9 cellular contexts compared by ENCODE assay signal in the genomic region with DNA sequence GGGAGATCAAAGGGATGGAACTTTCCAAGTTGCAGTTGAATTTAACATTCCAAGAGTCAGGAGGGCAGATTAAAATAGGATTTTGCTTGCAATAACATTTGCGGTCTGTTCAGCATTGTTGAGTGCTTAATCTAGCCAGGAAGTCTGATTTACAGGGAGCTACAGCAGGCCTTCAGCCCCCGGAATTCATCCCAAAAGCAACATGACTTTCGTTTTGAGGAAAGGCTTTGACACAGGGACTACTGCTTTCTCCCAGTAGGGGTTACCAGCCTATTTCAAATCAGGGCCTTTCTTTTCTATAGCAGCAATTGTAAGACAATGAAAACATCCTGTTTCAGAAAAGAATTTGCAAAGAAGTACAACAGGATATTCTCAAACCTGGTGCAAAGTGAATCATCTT.
A peak's percentile ranks its signal among the peaks of the same experiment; 100 is the strongest.
DNase-seq lines count a peak whose midpoint lies in the region; ATAC-seq and TF ChIP-seq lines count a peak whose summit lies in the region.
"Had no signal": no experiment of that assay in that cellular context is flagged by ENCODE, and none has a peak within 500 bp of the region (broad histone marks: within the 10 kb centered on the region; RNA-seq: fewer than 3 reads in every experiment).

No MANE protein-coding gene starts in this region.

- no peaks in the 10 kb centered on the region for H4K20me1 ChIP-seq in DND-41 (ENCODE audit: insufficient read depth, low read length)

- no peak overlapping the region for H3K27ac ChIP-seq in DND-41 (ENCODE audit: low read length)

- no peaks in the 10 kb centered on the region for H3K36me3 ChIP-seq in DND-41 (ENCODE audit: insufficient read depth, low read length)

- no peak overlapping the region for H3K4me3 ChIP-seq in DND-41 (ENCODE audit: low read depth in 1 of 2, low read length in 2 of 2)

- no peaks in the 10 kb centered on the region for H3K79me2 ChIP-seq in DND-41 (ENCODE audit: insufficient read depth, low read length)

- no peaks in the 10 kb centered on the region for H3K36me3 Mint-ChIP-seq in T-helper 17 cell (ENCODE audit: low read depth)

- peaks cover 23% of the 10 kb centered on the region for H3K27me3 Mint-ChIP-seq in T-helper 17 cell

- H3K4me1 ChIP-seq in DND-41 (ENCODE audit: insufficient read depth, low read length) = peaks cover 14% of the 10 kb centered on the region

- TF ChIP-seq CTCF in DND-41 (IDR thresholded peaks at IDR 0.05; ENCODE audit: borderline replicate concordance, extremely low read depth, low read length, poor library complexity, severe bottlenecking) = no peak

- peak overlapping the region; percentile 22; the same call in 1 of the 2 replicates for H2AFZ ChIP-seq in DND-41 (ENCODE audit: low read depth, low read length)

- no peak for ATAC-seq in DND-41 (ENCODE audit: insufficient read depth, low read depth)
- peak; percentile 48 for ATAC-seq in T-helper 17 cell
- ATAC-seq in HG03135 (IDR thresholded peaks at IDR 0.05; ENCODE audit: unreplicated experiment) = no peak

- H3K4me2 ChIP-seq in DND-41 (ENCODE audit: insufficient read depth, low read length) = no peak overlapping the region

- DNase-seq in DND-41 = no peak
- no peak for DNase-seq in T-helper 17 cell
- DNase-seq in glomerular visceral epithelial cell (ENCODE audit: extremely low spot score) = peak; percentile 89
- peak; percentile 62 for DNase-seq in pons (ENCODE audit: low spot score)
- DNase-seq in SHP77 treated with DMSO at 0.1 percent for 48 hours (lab: John Stamatoyannopoulos, UW) = no peak
- no peak for DNase-seq in mesenteric fat pad (ENCODE audit: low spot score)
- no peak for DNase-seq in NCI-H446 (lab: John Stamatoyannopoulos, UW)
- DNase-seq: T1000 had no signal

- no peaks in the 10 kb centered on the region for H3K27me3 ChIP-seq in DND-41 (ENCODE audit: insufficient read depth, low read length, poor library complexity)

- no peak overlapping the region for H3K4me3 Mint-ChIP-seq in T-helper 17 cell

- H3K9ac ChIP-seq in DND-41 (ENCODE audit: low read depth, low read length) = no peak overlapping the region

- peaks cover 4% of the 10 kb centered on the region for H3K4me1 Mint-ChIP-seq in T-helper 17 cell

- no peaks in the 10 kb centered on the region for H3K9me3 ChIP-seq in DND-41 (ENCODE audit: insufficient read depth, low read length, severe bottlenecking)
- no peaks in the 10 kb centered on the region for H3K9me3 ChIP-seq in T-helper 17 cell (ENCODE audit: control insufficient read depth, low read length, poor library complexity, severe bottlenecking)

- no peak overlapping the region for H3K27ac Mint-ChIP-seq in T-helper 17 cell

Comparison
In these comparisons a context has a peak if more than half of its experiments do, and no peak if none do; other contexts are left out.
1. DNase-seq: peak in glomerular visceral epithelial cell (single experiment) and pons (single experiment); none in DND-41 (single experiment), T-helper 17 cell (0 of 3), SHP77 treated with DMSO at 0.1 percent for 48 hours (single experiment), mesenteric fat pad (single experiment) and NCI-H446 (0 of 2).